Comparison of ENCODE assay signal across 3 cellular contexts in genomic region chr20:38650010-38650409, GRCh38.
TF ChIP-seq lines count a peak whose summit lies in the region.

No MANE protein-coding gene starts in this region.

TF ChIP-seq in HepG2, 621 proteins besides CTCF, POLR2A, EP300 and RAD21:
- TF ChIP-seq ZBTB33 (CRISPR knock-in tag; IDR thresholded peaks at IDR 0.05) (peak; percentile 97), HCFC1 (IDR thresholded peaks at IDR 0.05; ENCODE audit: low read depth, low read length) (no peak), THAP9 (CRISPR knock-in tag; IDR thresholded peaks at IDR 0.05; ENCODE audit: borderline replicate concordance) (0 out of 2 replicates have a peak, but pooled peaks have one; percentile 4)

TF ChIP-seq in K562, 482 proteins besides CTCF, POLR2A, EP300 and RAD21:
- no peak for TF ChIP-seq ZNF592 (IDR thresholded peaks at IDR 0.05)
- no peak for TF ChIP-seq ZNF444 (CRISPR knock-in tag; IDR thresholded peaks at IDR 0.05)
- TF ChIP-seq MED1 (CRISPR knock-in tag; IDR thresholded peaks at IDR 0.05; ENCODE audit: borderline replicate concordance): no peak
- TF ChIP-seq TBP (optimal IDR thresholded peaks at IDR 0.05; ENCODE audit: low read depth, low read length): no peak
- TF ChIP-seq EWSR1 (IDR thresholded peaks at IDR 0.05; ENCODE audit: borderline replicate concordance, low read depth, partially characterized antibody): no peak
- TF ChIP-seq IRF2 (CRISPR knock-in tag; IDR thresholded peaks at IDR 0.05): no peak
- TF ChIP-seq AFF1 (IDR thresholded peaks at IDR 0.05; ENCODE audit: low read depth in 1 of 2, partially characterized antibody in 2 of 2): no peak
- TF ChIP-seq ZNF184 (CRISPR knock-in tag; IDR thresholded peaks at IDR 0.05): no peak
- no peak for TF ChIP-seq POLR2AphosphoS2 (IDR thresholded peaks at IDR 0.05; ENCODE audit: low read length)
- no peak for TF ChIP-seq ZNF830 (CRISPR knock-in tag; IDR thresholded peaks at IDR 0.05)
- TF ChIP-seq MBD2 (IDR thresholded peaks at IDR 0.05; ENCODE audit: borderline replicate concordance, low read depth): no peak
- TF ChIP-seq ZNF197 (CRISPR knock-in tag; IDR thresholded peaks at IDR 0.05; ENCODE audit: low read depth): no peak
- no peak for TF ChIP-seq TAF9B (IDR thresholded peaks at IDR 0.05; ENCODE audit: partially characterized antibody)
- TF ChIP-seq ZNF740 (CRISPR knock-in tag; IDR thresholded peaks at IDR 0.05): no peak
- no peak for TF ChIP-seq ZNF740 (tag; IDR thresholded peaks at IDR 0.05)
- no peak for TF ChIP-seq ZNF445 (CRISPR knock-in tag; IDR thresholded peaks at IDR 0.05; ENCODE audit: low read depth)
- TF ChIP-seq POLR3G (IDR thresholded peaks at IDR 0.05; ENCODE audit: extremely low read depth, insufficient read length, insufficient replicate concordance): no peak
- no peak for TF ChIP-seq ZNF3 (CRISPR knock-in tag; IDR thresholded peaks at IDR 0.05)
- TF ChIP-seq ZKSCAN8 (CRISPR knock-in tag; IDR thresholded peaks at IDR 0.05): no peak
TF ChIP-seq in K562: peak in this region for 0.

TF ChIP-seq in neural cell, 6 proteins besides CTCF, POLR2A, EP300 and RAD21:
- TF ChIP-seq EZH2 (IDR thresholded peaks at IDR 0.05; ENCODE audit: borderline replicate concordance, insufficient read depth, low read length, poor library complexity, severe bottlenecking): no peak
- TF ChIP-seq POLR2AphosphoS5 (IDR thresholded peaks at IDR 0.05): no peak
- no peak for TF ChIP-seq TAF1 (IDR thresholded peaks at IDR 0.05; ENCODE audit: low read depth)
- no peak for TF ChIP-seq REST (IDR thresholded peaks at IDR 0.05; ENCODE audit: borderline replicate concordance)
- no peak for TF ChIP-seq SMC3 (conservative IDR thresholded peaks at IDR 0.05; ENCODE audit: poor library complexity)
- no peak for TF ChIP-seq MXI1 (conservative IDR thresholded peaks at IDR 0.05; ENCODE audit: poor library complexity, severe bottlenecking)
